Comparison of ENCODE assay signal across 19 cellular contexts in genomic region chr4:15976456-15977096, GRCh38. TPM values are rescaled to one million over a fixed set of nuclear protein-coding genes. Genes with fewer than 3 reads are reported as not detected.
DNase-seq lines count a peak whose midpoint lies in the region; ATAC-seq and TF ChIP-seq lines count a peak whose summit lies in the region.
"Had no signal": no experiment of that assay in that cellular context is flagged by ENCODE, and none has a peak within 500 bp of the region (broad histone marks: within the 10 kb centered on the region; RNA-seq: fewer than 3 reads in every experiment).

No MANE protein-coding gene starts in this region.

- POLR2A ChIA-PET in SK-N-SH (lab: Yijun Ruan, JAX), result no interaction called here

- WGBS in SK-N-SH (ENCODE audit: low lambda C conversion rate), result 41% methylated on average over 4 of the region's 5 CpGs

- CTCF ChIA-PET in SK-N-SH (lab: Yijun Ruan, JAX), result interaction anchor here (0.5 to 2.1 kb wide), 7 partner anchors 14 to 331 kb away, joined by 3 to 9 read pairs (median 3); no protein-coding TSS in a partner anchor

- TF ChIP-seq CTCF in SK-N-SH (IDR thresholded peaks at IDR 0.05) (no peak), chondrocyte (IDR thresholded peaks at IDR 0.05) (peak; percentile 19), upper lobe of right lung (IDR thresholded peaks at IDR 0.05) (no peak), omental fat pad (IDR thresholded peaks at IDR 0.05) (no peak)

- H4K20me1 ChIP-seq in SK-N-SH (ENCODE audit: insufficient read depth), result no peaks in the 10 kb centered on the region

- H2AFZ ChIP-seq in SK-N-SH (ENCODE audit: low read depth), result no peak overlapping the region

- DNase-seq in SK-N-SH, result no peak
- DNase-seq in chondrocyte (ENCODE audit: low spot score), result no peak
- peak; percentile 55 for DNase-seq in iPS-NIHi7 (ENCODE audit: extremely low spot score)
- DNase-seq in upper lobe of right lung, result no peak
- DNase-seq in HUDEP-2 (lab: John Stamatoyannopoulos, UW; ENCODE audit: unreplicated experiment in 76 of 76), result no peak
- no peak for DNase-seq in NCI-H128 (lab: John Stamatoyannopoulos, UW; ENCODE audit: unreplicated experiment)
- DNase-seq in omental fat pad (ENCODE audit: low spot score), result no peak
- DNase-seq: ACHN; caudate nucleus; CD8-positive, alpha-beta T cell; effector memory CD4-positive, alpha-beta T cell; natural killer cell; NCI-H1694; NCI-H510A had no signal

- H3K4me3 ChIP-seq in SK-N-SH (ENCODE audit: low read depth in 2 of 2, low read length in 1 of 2) (no peak overlapping the region), upper lobe of right lung (no peak overlapping the region)

- H3K27ac ChIP-seq in SK-N-SH (ENCODE audit: low read depth in 2 of 2, low read length in 1 of 2) (no peak overlapping the region), upper lobe of right lung (no peak overlapping the region)
- H3K27ac ChIP-seq: VCaP had no signal

- ATAC-seq in SK-N-SH treated with all-trans-retinoic acid at 6 μM for 48 hours (peak; percentile 53; the same call in 2 of the 3 replicates), upper lobe of right lung (peak; percentile 30), omental fat pad (ENCODE audit: low FRiP score) (no peak)
- ATAC-seq: CD8-positive, alpha-beta T cell; natural killer cell had no signal

- TF ChIP-seq RAD21 in SK-N-SH (IDR thresholded peaks at IDR 0.05; ENCODE audit: low read length), result no peak

- no peaks in the 10 kb centered on the region for H3K36me3 Mint-ChIP-seq in chondrocyte (ENCODE audit: low read depth)
- H3K36me3 Mint-ChIP-seq: CD8-positive, alpha-beta T cell; natural killer cell had no signal

- H3K4me2 ChIP-seq in SK-N-SH, result no peak overlapping the region

- H3K4me1 Mint-ChIP-seq in chondrocyte (ENCODE audit: low read depth), result no peaks in the 10 kb centered on the region

- no peaks in the 10 kb centered on the region for H3K9me2 ChIP-seq in SK-N-SH

- no peak overlapping the region for H3K27ac Mint-ChIP-seq in chondrocyte (ENCODE audit: unreplicated experiment)
- H3K27ac Mint-ChIP-seq: activated T-helper 1 cell treated with anti-CD3 and anti-CD28 coated beads, Interleukin-12 subunit alpha, Interleukin-12 subunit beta, Interleukin-2, Interleukin-4 antibody, amounts not matched to agents 30 ng/mL and 10 ng/mL and 1 ng/mL, durations not matched to agents 14 hours and 24 hours and 36 hours; CD8-positive, alpha-beta T cell; natural killer cell had no signal

- no peak overlapping the region for H3K9ac ChIP-seq in SK-N-SH

- intact Hi-C loops in upper lobe of right lung (cut with DNase I), result no loop called here

- H3K27me3 ChIP-seq in SK-N-SH (ENCODE audit: insufficient read depth), result peaks cover 15% of the 10 kb centered on the region
- no peaks in the 10 kb centered on the region for H3K27me3 ChIP-seq in upper lobe of right lung

- peaks cover 3% of the 10 kb centered on the region for H3K27me3 Mint-ChIP-seq in chondrocyte (ENCODE audit: low read depth)

- H3K9me3 ChIP-seq in SK-N-SH, result no peaks in the 10 kb centered on the region
- no peaks in the 10 kb centered on the region for H3K9me3 ChIP-seq in upper lobe of right lung

- no peaks in the 10 kb centered on the region for H3K79me2 ChIP-seq in SK-N-SH (ENCODE audit: insufficient read depth)

- H3K9me3 Mint-ChIP-seq in chondrocyte (ENCODE audit: low read depth), result no peaks in the 10 kb centered on the region
- H3K9me3 Mint-ChIP-seq: activated T-helper 1 cell treated with anti-CD3 and anti-CD28 coated beads, Interleukin-12 subunit alpha, Interleukin-12 subunit beta, Interleukin-2, Interleukin-4 antibody, amounts not matched to agents 30 ng/mL and 10 ng/mL and 1 ng/mL, durations not matched to agents 14 hours and 24 hours and 36 hours; CD8-positive, alpha-beta T cell; natural killer cell had no signal

- no peaks in the 10 kb centered on the region for H3K36me3 ChIP-seq in SK-N-SH (replicated peaks in 1 of 2; ENCODE audit: control insufficient read depth in 1 of 2, insufficient read depth in 2 of 2, low read length in 1 of 2)
- H3K36me3 ChIP-seq in upper lobe of right lung, result no peaks in the 10 kb centered on the region

- no peaks in the 10 kb centered on the region for H3F3A ChIP-seq in SK-N-SH (replicated peaks; ENCODE audit: insufficient read depth)

- no peak overlapping the region for H3K4me3 Mint-ChIP-seq in chondrocyte (ENCODE audit: unreplicated experiment)
- H3K4me3 Mint-ChIP-seq: activated T-helper 1 cell treated with anti-CD3 and anti-CD28 coated beads, Interleukin-12 subunit alpha, Interleukin-12 subunit beta, Interleukin-2, Interleukin-4 antibody, amounts not matched to agents 30 ng/mL and 10 ng/mL and 1 ng/mL, durations not matched to agents 14 hours and 24 hours and 36 hours; CD8-positive, alpha-beta T cell; natural killer cell had no signal

- no peaks in the 10 kb centered on the region; a peak in 1 of 4 replicates for H3K4me1 ChIP-seq in SK-N-SH (ENCODE audit: control insufficient read depth in 1 of 2, insufficient read depth in 2 of 2, low read depth in 1 of 2, low read length in 1 of 2)
- no peaks in the 10 kb centered on the region for H3K4me1 ChIP-seq in upper lobe of right lung

- TF ChIP-seq EP300 in SK-N-SH (IDR thresholded peaks at IDR 0.05; ENCODE audit: borderline replicate concordance in 1 of 2, low read depth in 1 of 2, low read length in 1 of 2), result no peak

TF ChIP-seq in SK-N-SH treated with all-trans-retinoic acid at 6 μM for 48 hours, 23 proteins besides CTCF, POLR2A, EP300 and RAD21 (continues in another document):
- no peak for TF ChIP-seq OSR1 (CRISPR knock-in tag; IDR thresholded peaks at IDR 0.05)
- no peak for TF ChIP-seq RARB (CRISPR knock-in tag; IDR thresholded peaks at IDR 0.05)
- TF ChIP-seq TCF4 (CRISPR knock-in tag; IDR thresholded peaks at IDR 0.05; ENCODE audit: borderline replicate concordance), result no peak
- no peak for TF ChIP-seq TSHZ2 (CRISPR knock-in tag; IDR thresholded peaks at IDR 0.05)
- no peak for TF ChIP-seq ESRRG (CRISPR knock-in tag; IDR thresholded peaks at IDR 0.05)
- no peak for TF ChIP-seq ZNF70 (CRISPR knock-in tag; IDR thresholded peaks at IDR 0.05)

TF ChIP-seq in SK-N-SH, 30 proteins besides CTCF, POLR2A, EP300 and RAD21 (continues in another document):
- TF ChIP-seq POLR2AphosphoS5 (IDR thresholded peaks at IDR 0.05; ENCODE audit: low read depth, low read length) (no peak), NFIC (IDR thresholded peaks at IDR 0.05; ENCODE audit: borderline replicate concordance) (no peak), USF2 (IDR thresholded peaks at IDR 0.05; ENCODE audit: borderline replicate concordance, low read depth, low read length) (no peak), SIN3A (IDR thresholded peaks at IDR 0.05; ENCODE audit: borderline replicate concordance, low read depth, low read length) (no peak), RXRA (IDR thresholded peaks at IDR 0.05; ENCODE audit: borderline replicate concordance, low read depth) (no peak), GATA2 (CRISPR knock-in tag; IDR thresholded peaks at IDR 0.05) (no peak), USF1 (IDR thresholded peaks at IDR 0.05; ENCODE audit: borderline replicate concordance, low read depth) (no peak)
- TF ChIP-seq, protein P1, sequence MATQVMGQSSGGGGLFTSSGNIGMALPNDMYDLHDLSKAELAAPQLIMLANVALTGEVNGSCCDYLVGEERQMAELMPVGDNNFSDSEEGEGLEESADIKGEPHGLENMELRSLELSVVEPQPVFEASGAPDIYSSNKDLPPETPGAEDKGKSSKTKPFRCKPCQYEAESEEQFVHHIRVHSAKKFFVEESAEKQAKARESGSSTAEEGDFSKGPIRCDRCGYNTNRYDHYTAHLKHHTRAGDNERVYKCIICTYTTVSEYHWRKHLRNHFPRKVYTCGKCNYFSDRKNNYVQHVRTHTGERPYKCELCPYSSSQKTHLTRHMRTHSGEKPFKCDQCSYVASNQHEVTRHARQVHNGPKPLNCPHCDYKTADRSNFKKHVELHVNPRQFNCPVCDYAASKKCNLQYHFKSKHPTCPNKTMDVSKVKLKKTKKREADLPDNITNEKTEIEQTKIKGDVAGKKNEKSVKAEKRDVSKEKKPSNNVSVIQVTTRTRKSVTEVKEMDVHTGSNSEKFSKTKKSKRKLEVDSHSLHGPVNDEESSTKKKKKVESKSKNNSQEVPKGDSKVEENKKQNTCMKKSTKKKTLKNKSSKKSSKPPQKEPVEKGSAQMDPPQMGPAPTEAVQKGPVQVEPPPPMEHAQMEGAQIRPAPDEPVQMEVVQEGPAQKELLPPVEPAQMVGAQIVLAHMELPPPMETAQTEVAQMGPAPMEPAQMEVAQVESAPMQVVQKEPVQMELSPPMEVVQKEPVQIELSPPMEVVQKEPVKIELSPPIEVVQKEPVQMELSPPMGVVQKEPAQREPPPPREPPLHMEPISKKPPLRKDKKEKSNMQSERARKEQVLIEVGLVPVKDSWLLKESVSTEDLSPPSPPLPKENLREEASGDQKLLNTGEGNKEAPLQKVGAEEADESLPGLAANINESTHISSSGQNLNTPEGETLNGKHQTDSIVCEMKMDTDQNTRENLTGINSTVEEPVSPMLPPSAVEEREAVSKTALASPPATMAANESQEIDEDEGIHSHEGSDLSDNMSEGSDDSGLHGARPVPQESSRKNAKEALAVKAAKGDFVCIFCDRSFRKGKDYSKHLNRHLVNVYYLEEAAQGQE (IDR thresholded peaks at IDR 0.05; ENCODE audit: low read depth, low read length), result no peak

RNA-seq across cellular contexts. Expression of gene FGFBP2, which starts 13.6 kb away (rescaled TPM):
- polyA plus RNA-seq in SK-N-SH (2012; rRNA removed), result 0.62 and 1.7 TPM in 2 replicates
- polyA plus RNA-seq in SK-N-SH (2012; cell fraction: cytosol; rRNA removed), result 1.1 and 2.0 TPM in 2 replicates
- polyA plus RNA-seq in SK-N-SH (2012; cell fraction: nucleus; rRNA removed), result 0.56 and 1.2 TPM in 2 replicates
- total RNA-seq in chondrocyte, result not detected in 3 replicates
- total RNA-seq in upper lobe of right lung, result 5.6 TPM
- 10 to 100 TPM in 3 of 4 donors, 1 to 10 TPM in 1; 4.7 to 34.8 (median 20.9) TPM for total RNA-seq in omental fat pad
- total RNA-seq: lung microvascular endothelial cell, pulmonary artery endothelial cell had no signal

RNA-seq across cellular contexts. Expression of gene FGFBP1, which starts 38.0 kb away (rescaled TPM):
- polyA plus RNA-seq in SK-N-SH (2012; rRNA removed), result 0.11 and 0.13 TPM in 2 replicates
- 0.14 and 0.18 TPM in 2 replicates for polyA plus RNA-seq in SK-N-SH (2012; cell fraction: cytosol; rRNA removed)
- polyA plus RNA-seq in SK-N-SH (2012; cell fraction: nucleus; rRNA removed), result 0.06 TPM in 1 of 2 replicates, not detected in the other
- total RNA-seq in chondrocyte, result not detected in 3 replicates
- total RNA-seq in upper lobe of right lung, result 3.3 TPM
- total RNA-seq in omental fat pad, result 10 to 100 TPM in 1 of 4 donors, 1 to 10 TPM in 2, under 1 TPM in 1; 0.50 to 25.8 (median 1.9) TPM
- total RNA-seq: activated T-helper 1 cell treated with anti-CD3 and anti-CD28 coated beads, Interleukin-12 subunit alpha, Interleukin-12 subunit beta, Interleukin-2, Interleukin-4 antibody, amounts not matched to agents 30 ng/mL and 10 ng/mL and 1 ng/mL, durations not matched to agents 14 hours and 24 hours and 36 hours; CD8-positive, alpha-beta T cell; lung microvascular endothelial cell; natural killer cell; pulmonary artery endothelial cell had no signal
